In the genomic region with DNA sequence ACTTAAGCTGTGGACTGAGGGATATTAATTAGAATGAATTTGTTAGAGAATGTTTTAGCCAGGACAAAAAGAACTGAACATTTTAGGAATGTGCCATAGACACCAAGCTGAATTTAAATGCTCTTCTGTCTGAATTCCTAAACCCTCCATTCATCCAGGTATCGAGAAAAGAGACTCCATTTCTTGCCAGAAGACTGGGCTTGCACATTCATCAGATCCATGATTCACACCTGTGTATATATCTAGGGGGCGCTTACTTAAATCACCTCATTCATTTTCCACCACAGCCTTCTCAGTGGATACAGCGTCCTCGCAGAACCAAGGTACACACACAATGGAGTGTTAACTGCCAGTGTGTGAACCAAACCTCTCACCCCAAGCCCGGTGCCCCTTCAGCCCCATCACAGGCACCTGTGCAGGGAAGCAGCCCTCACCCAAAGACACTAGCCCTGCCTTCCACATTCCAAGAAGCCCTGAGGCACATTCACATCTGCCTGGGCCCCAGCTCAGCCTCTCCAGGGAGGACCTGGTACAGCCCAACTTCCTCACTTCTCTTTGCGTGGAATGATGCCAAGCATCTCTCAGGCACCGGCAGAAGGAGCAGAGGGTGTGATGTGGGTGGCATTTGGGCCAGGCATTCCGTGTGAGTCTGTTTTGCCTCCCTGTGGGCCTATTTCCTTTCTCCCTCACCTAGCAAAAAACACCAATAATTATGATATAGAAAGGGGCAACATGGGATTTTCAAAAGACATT, we compare ENCODE assay signal across 40 cellular contexts. TPM values are rescaled to one million over a fixed set of nuclear protein-coding genes. Genes with fewer than 3 reads are reported as not detected.
"Had no signal": no experiment of that assay in that cellular context is flagged by ENCODE, and none has a peak within 500 bp of the region (broad histone marks: within the 10 kb centered on the region; RNA-seq: fewer than 3 reads in every experiment).

No MANE protein-coding gene starts in this region.

- H3K27ac Mint-ChIP-seq: activated CD4-positive, alpha-beta T cell treated with anti-CD3 and anti-CD28 coated beads, Interleukin-2, amount 10 ng/mL, durations not matched to agents 24 days and 14 days; activated CD8-positive, alpha-beta T cell treated with anti-CD3 and anti-CD28 coated beads for 36 hours; activated naive CD8-positive, alpha-beta T cell treated with anti-CD3 and anti-CD28 coated beads for 36 hours; activated T-cell treated with anti-CD3 and anti-CD28 coated beads, Interleukin-2, amount 50 U/mL, for 72 hours; activated T-helper 17 cell treated with anti-CD3 and anti-CD28 coated beads, Interleukin-2, amount 50 U/mL, for 72 hours had no signal

- H3K36me3 Mint-ChIP-seq: activated naive CD8-positive, alpha-beta T cell treated with anti-CD3 and anti-CD28 coated beads for 36 hours; IgD-negative memory B cell had no signal

- DNase-seq: activated CD4-positive, alpha-beta T cell treated with anti-CD3 and anti-CD28 coated beads, Interleukin-2, amount 10 ng/mL, durations not matched to agents 24 days and 14 days; activated CD4-positive, alpha-beta T cell treated with anti-CD3 and anti-CD28 coated beads, Interleukin-2, amount 50 U/mL, for 4 hours; activated CD4-positive, CD25-positive, alpha-beta regulatory T cell; activated CD8-positive, alpha-beta T cell treated with anti-CD3 and anti-CD28 coated beads for 36 hours; activated effector memory CD4-positive, alpha-beta T cell treated with anti-CD3 and anti-CD28 coated beads, Interleukin-2, amount 50 U/mL, for 16 hours; activated naive CD4-positive, alpha-beta T cell; activated naive CD4-positive, alpha-beta T cell treated with anti-CD3 and anti-CD28 coated beads, Interleukin-2, amount 50 U/mL, for 16 hours; activated naive CD8-positive, alpha-beta T cell treated with anti-CD3 and anti-CD28 coated beads for 36 hours; activated T-cell treated with anti-CD3 and anti-CD28 coated beads, Interleukin-2, amount 50 U/mL, for 1 hour; activated T-cell treated with anti-CD3 and anti-CD28 coated beads, Interleukin-2, amount 50 U/mL, for 72 hours; amniotic stem cell; aorta; body of pancreas; Karpas-422; KBM-7; MG63; NCI-H1048; NCI-H1105 treated with DMSO at 0.1 percent for 48 hours; NCI-H1436; NCI-H1694; NCI-H1930; NCI-H2107; NCI-H2171; NCI-H510A; NCI-H526; NCI-H748 treated with DMSO at 0.1 percent for 48 hours; NK-92 treated with Interleukin-12 subunit alpha and Interleukin-12 subunit beta, amount 100 ng/mL, for 24 hours; PC-9; SW 1271; T-helper 1 cell; T-helper 2 cell; T-helper 9 cell; WERI-Rb-1 had no signal

- H3K4me1 ChIP-seq: body of pancreas, breast epithelium had no signal

- H3K4me1 Mint-ChIP-seq: activated CD4-positive, alpha-beta T cell treated with anti-CD3 and anti-CD28 coated beads, Interleukin-2, amount 10 ng/mL, durations not matched to agents 24 days and 14 days; activated naive CD8-positive, alpha-beta T cell treated with anti-CD3 and anti-CD28 coated beads for 36 hours had no signal

- H3K27ac ChIP-seq: body of pancreas, breast epithelium, PC-9, RWPE1, WERI-Rb-1 had no signal

- H3K9me3 Mint-ChIP-seq: activated CD4-positive, alpha-beta T cell treated with anti-CD3 and anti-CD28 coated beads, Interleukin-2, amount 10 ng/mL, durations not matched to agents 24 days and 14 days; activated CD8-positive, alpha-beta T cell treated with anti-CD3 and anti-CD28 coated beads for 36 hours; activated naive CD8-positive, alpha-beta T cell treated with anti-CD3 and anti-CD28 coated beads for 36 hours; activated T-cell treated with anti-CD3 and anti-CD28 coated beads, Interleukin-2, amount 50 U/mL, for 72 hours; activated T-helper 17 cell treated with anti-CD3 and anti-CD28 coated beads, Interleukin-2, amount 50 U/mL, for 72 hours; IgD-negative memory B cell had no signal

- H2AFZ ChIP-seq: PC-9 had no signal

- H3K4me3 ChIP-seq: body of pancreas, breast epithelium, MG63, PC-9 had no signal

- H3K27me3 ChIP-seq: body of pancreas, breast epithelium, MG63 had no signal

- H3K4me3 Mint-ChIP-seq: activated CD4-positive, alpha-beta T cell treated with anti-CD3 and anti-CD28 coated beads, Interleukin-2, amount 10 ng/mL, durations not matched to agents 24 days and 14 days; activated CD8-positive, alpha-beta T cell treated with anti-CD3 and anti-CD28 coated beads for 36 hours; activated naive CD8-positive, alpha-beta T cell treated with anti-CD3 and anti-CD28 coated beads for 36 hours; activated T-cell treated with anti-CD3 and anti-CD28 coated beads, Interleukin-2, amount 50 U/mL, for 72 hours; activated T-helper 17 cell treated with anti-CD3 and anti-CD28 coated beads, Interleukin-2, amount 50 U/mL, for 72 hours; IgD-negative memory B cell had no signal

- H3K9me3 ChIP-seq: body of pancreas, breast epithelium, MG63 had no signal

- H3K36me3 ChIP-seq: breast epithelium, MG63, WERI-Rb-1 had no signal

- H3K27me3 Mint-ChIP-seq: activated CD8-positive, alpha-beta T cell treated with anti-CD3 and anti-CD28 coated beads for 36 hours; activated naive CD8-positive, alpha-beta T cell treated with anti-CD3 and anti-CD28 coated beads for 36 hours; activated T-helper 17 cell treated with anti-CD3 and anti-CD28 coated beads, Interleukin-2, amount 50 U/mL, for 72 hours had no signal

- ATAC-seq: activated CD8-positive, alpha-beta T cell treated with anti-CD3 and anti-CD28 coated beads for 36 hours; activated T-cell treated with anti-CD3 and anti-CD28 coated beads, Interleukin-2, amount 50 U/mL, for 72 hours; activated T-helper 17 cell treated with anti-CD3 and anti-CD28 coated beads, Interleukin-2, amount 50 U/mL, for 72 hours; body of pancreas; Right ventricle myocardium inferior had no signal

- H3K4me2 ChIP-seq: PC-9 had no signal

- FAIRE-seq: RCC 7860 had no signal

RNA-seq across cellular contexts. Expression of a gene that starts 35.6 kb away (rescaled TPM):
- total RNA-seq: activated CD4-positive, alpha-beta T cell treated with anti-CD3 and anti-CD28 coated beads, Interleukin-2, amount 10 ng/mL, durations not matched to agents 24 days and 14 days; activated CD8-positive, alpha-beta T cell treated with anti-CD3 and anti-CD28 coated beads for 36 hours; activated naive CD8-positive, alpha-beta T cell treated with anti-CD3 and anti-CD28 coated beads for 36 hours; activated T-cell treated with anti-CD3 and anti-CD28 coated beads, Interleukin-2, amount 50 U/mL, for 72 hours; activated T-helper 17 cell treated with anti-CD3 and anti-CD28 coated beads, Interleukin-2, amount 50 U/mL, for 72 hours; OCI-LY7; PC-9 had no signal
- polyA plus RNA-seq: IgD-negative memory B cell had no signal
